Comparison of ENCODE assay signal across 1 cellular context in the genomic region with DNA sequence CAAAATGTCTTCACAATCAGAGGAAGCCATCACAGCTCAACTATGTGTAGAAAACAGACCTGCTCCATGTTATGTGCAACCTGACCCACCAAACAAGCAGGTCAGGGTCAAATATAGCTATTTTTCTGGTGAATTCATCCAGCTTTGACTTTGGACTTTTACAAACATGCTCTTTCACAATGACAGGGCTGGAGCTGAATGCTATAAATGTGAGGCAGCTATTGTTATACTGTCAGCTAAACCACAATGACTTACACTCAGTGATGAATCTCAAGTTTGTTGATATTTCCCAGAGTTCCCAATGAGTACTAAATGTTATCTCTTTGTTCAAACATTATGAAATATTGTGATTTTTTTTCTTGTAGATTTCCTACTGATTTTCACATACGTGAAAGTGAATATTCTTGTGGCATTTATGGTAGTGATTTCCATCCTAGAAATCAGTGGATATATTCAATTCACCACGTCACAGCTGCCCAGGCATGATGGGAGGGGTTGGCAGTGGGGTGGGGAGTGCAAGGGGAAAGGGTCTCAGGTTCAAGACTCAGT.
A peak's percentile ranks its signal among the peaks of the same experiment; 100 is the strongest.
TF ChIP-seq lines count a peak whose summit lies in the region.

No MANE protein-coding gene starts in this region.

TF ChIP-seq in GM12878, 131 proteins besides CTCF, POLR2A, EP300 and RAD21:
- TF ChIP-seq IKZF1 (conservative IDR thresholded peaks at IDR 0.05) (0 out of 2 replicates have a peak, but pooled peaks have one; percentile 8), ZNF24 (IDR thresholded peaks at IDR 0.05) (no peak), IKZF2 (IDR thresholded peaks at IDR 0.05) (peak in 1 of 2 experiments; percentile 25; a peak in 1 of 4 replicates), KAT2A (conservative IDR thresholded peaks at IDR 0.05; ENCODE audit: control insufficient read depth, low read depth, low read length) (no peak), HSF1 (IDR thresholded peaks at IDR 0.05; ENCODE audit: low read depth, low read length) (no peak), NFXL1 (IDR thresholded peaks at IDR 0.05; ENCODE audit: borderline replicate concordance) (no peak)
- TF ChIP-seq, protein P1, sequence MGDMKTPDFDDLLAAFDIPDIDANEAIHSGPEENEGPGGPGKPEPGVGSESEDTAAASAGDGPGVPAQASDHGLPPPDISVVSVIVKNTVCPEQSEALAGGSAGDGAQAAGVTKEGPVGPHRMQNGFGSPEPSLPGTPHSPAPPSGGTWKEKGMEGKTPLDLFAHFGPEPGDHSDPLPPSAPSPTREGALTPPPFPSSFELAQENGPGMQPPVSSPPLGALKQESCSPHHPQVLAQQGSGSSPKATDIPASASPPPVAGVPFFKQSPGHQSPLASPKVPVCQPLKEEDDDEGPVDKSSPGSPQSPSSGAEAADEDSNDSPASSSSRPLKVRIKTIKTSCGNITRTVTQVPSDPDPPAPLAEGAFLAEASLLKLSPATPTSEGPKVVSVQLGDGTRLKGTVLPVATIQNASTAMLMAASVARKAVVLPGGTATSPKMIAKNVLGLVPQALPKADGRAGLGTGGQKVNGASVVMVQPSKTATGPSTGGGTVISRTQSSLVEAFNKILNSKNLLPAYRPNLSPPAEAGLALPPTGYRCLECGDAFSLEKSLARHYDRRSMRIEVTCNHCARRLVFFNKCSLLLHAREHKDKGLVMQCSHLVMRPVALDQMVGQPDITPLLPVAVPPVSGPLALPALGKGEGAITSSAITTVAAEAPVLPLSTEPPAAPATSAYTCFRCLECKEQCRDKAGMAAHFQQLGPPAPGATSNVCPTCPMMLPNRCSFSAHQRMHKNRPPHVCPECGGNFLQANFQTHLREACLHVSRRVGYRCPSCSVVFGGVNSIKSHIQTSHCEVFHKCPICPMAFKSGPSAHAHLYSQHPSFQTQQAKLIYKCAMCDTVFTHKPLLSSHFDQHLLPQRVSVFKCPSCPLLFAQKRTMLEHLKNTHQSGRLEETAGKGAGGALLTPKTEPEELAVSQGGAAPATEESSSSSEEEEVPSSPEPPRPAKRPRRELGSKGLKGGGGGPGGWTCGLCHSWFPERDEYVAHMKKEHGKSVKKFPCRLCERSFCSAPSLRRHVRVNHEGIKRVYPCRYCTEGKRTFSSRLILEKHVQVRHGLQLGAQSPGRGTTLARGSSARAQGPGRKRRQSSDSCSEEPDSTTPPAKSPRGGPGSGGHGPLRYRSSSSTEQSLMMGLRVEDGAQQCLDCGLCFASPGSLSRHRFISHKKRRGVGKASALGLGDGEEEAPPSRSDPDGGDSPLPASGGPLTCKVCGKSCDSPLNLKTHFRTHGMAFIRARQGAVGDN (IDR thresholded peaks at IDR 0.05), result 0 out of 2 replicates have a peak, but pooled peaks have one; percentile 26
